In the genomic region with DNA sequence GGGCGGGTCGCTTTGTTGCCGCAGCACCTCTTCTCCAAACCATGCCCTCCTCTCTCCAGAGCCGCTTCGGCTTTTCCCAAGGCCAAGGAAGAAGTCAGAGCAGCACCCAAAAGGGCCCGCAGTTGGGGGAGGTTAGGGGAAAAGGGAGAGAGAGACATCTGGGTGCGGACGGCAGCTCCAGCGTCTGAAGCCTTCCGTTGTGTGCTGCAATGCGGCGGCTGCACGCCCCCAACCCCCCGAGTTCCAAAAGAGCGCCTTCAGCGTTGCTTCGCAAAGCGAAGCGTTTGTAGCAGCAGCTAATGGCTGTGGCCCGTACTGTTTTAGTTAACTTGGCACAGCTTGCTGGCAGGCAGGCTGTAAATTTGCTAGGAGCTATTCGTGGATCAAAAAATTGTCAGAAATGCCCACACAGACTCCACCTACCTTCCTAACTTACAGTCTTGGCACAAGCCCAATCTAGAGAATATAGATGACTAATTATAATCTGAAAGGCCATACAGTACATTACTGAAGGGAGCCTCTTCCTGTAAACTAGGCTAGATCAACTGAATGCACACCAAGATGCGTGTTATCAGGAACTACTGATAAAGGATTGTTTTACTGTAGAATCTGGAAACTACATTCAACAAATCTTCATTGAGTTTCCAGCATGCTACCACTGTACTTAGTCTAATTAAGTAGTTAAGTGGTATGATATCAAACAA, we compare ENCODE assay signal across 8 cellular contexts. TPM values are rescaled to one million over a fixed set of nuclear protein-coding genes. Genes with fewer than 3 reads are reported as not detected.
DNase-seq lines count a peak whose midpoint lies in the region; ATAC-seq and TF ChIP-seq lines count a peak whose summit lies in the region.

No MANE protein-coding gene starts in this region.

- BruUV-seq in Calu3 (replicated peaks; lab: Mats Ljungman, UMichigan), result TSS peak; percentile 93

- CTCF ChIA-PET in Calu3 (lab: Charles Lee) (interaction anchor here (0.5 to 2.0 kb wide), 7 partner anchors 10 to 215 kb away, joined by 3 to 9 read pairs (median 5); no protein-coding TSS in a partner anchor), HEK293T (lab: Yijun Ruan, JAX) (interaction anchor here (0.9 kb wide), 1 partner anchor 18 kb away, joined by 3 read pairs; no protein-coding TSS in a partner anchor)

- DNase-seq in Calu3 (peak; percentile 50), HEK293T (ENCODE audit: extremely low spot score) (peak; percentile 25), NCI-H2227 (lab: John Stamatoyannopoulos, UW; ENCODE audit: unreplicated experiment) (peak; percentile 61), dedifferentiated amniotic fluid mesenchymal stem cell (ENCODE audit: extremely low spot score) (peak; percentile 52), left lobe of liver (ENCODE audit: low spot score) (peak; percentile 57), HuH-7.5 (ENCODE audit: low spot score) (no peak)
- peak; percentile 37 to 46 for DNase-seq in activated CD4-positive, alpha-beta T cell treated with anti-CD3 and anti-CD28 coated beads for 4 hours
- DNase-seq in stimulated activated CD4-positive, alpha-beta T cell treated with anti-CD3 and anti-CD28 coated beads, Interleukin-2, amount 100 ng/mL, for 4 hours (ENCODE audit: low read depth), result peak; percentile 8

- TF ChIP-seq CTCF in Calu3 (IDR thresholded peaks at IDR 0.05; ENCODE audit: unreplicated experiment), result no peak

- peaks cover 13% of the 10 kb centered on the region for H3K27me3 Mint-ChIP-seq in Calu3 (ENCODE audit: unreplicated experiment)

- peak overlapping the region; percentile 88 for H3K27ac Mint-ChIP-seq in Calu3 (ENCODE audit: unreplicated experiment)

- peak overlapping the region; percentile 89 for H3K4me3 Mint-ChIP-seq in Calu3 (ENCODE audit: low read depth, unreplicated experiment)

- ATAC-seq in left lobe of liver, result peak; percentile 21

- no peaks in the 10 kb centered on the region for H3K9me3 Mint-ChIP-seq in Calu3 (ENCODE audit: low read depth, unreplicated experiment)

- intact Hi-C loops in Calu3 (cut with micrococcal nuclease; ENCODE audit: unreplicated experiment), result loop anchor here (2.0 kb wide), 1 partner anchor 50 kb away; no protein-coding TSS in a partner anchor

- H3K36me3 Mint-ChIP-seq in Calu3 (ENCODE audit: insufficient read depth, unreplicated experiment), result peaks cover 48% of the 10 kb centered on the region

- H3K4me1 Mint-ChIP-seq in Calu3 (ENCODE audit: low read depth, unreplicated experiment), result peaks cover 44% of the 10 kb centered on the region

- POLR2A ChIA-PET in HEK293T (lab: Yijun Ruan, JAX), result interaction anchor here (0.7 to 2.0 kb wide), 6 partner anchors 8 to 170 kb away, joined by 3 to 7 read pairs (median 4); a partner anchor contains a TSS

TF ChIP-seq in HEK293T, 16 proteins besides CTCF, POLR2A, EP300 and RAD21:
- TF ChIP-seq FOXA1 (IDR thresholded peaks at IDR 0.05), result no peak
- TF ChIP-seq BHLHE40 (IDR thresholded peaks at IDR 0.05; ENCODE audit: borderline replicate concordance), result no peak
- no peak for TF ChIP-seq CTBP1 (IDR thresholded peaks at IDR 0.05; ENCODE audit: borderline replicate concordance)
TF ChIP-seq in HEK293T: peak in this region for 0.

RNA-seq across cellular contexts. Expression of a gene that starts 1.1 kb away (rescaled TPM):
- total RNA-seq in Calu3 (2022) (54.2 and 58.7 TPM in 2 replicates), left lobe of liver (8.5 TPM)
